23 cellular contexts compared by ENCODE assay signal in genomic region chr10:132356621-132357195, GRCh38.
"Had no signal": no experiment of that assay in that cellular context is flagged by ENCODE, and none has a peak within 500 bp of the region (broad histone marks: within the 10 kb centered on the region; RNA-seq: fewer than 3 reads in every experiment).

No MANE protein-coding gene starts in this region.

- H3K36me3 ChIP-seq: neural progenitor cell, neutrophil, pancreas, prostate gland, uterus had no signal

- ATAC-seq: left cardiac atrium; left lobe of liver; left ventricle myocardium superior; lower lobe of right lung; naive thymus-derived CD8-positive, alpha-beta T cell; pancreas; right cardiac atrium; stimulated activated effector memory CD8-positive, alpha-beta T cell treated with anti-CD3 and anti-CD28 coated beads, Interleukin-12 subunit alpha, Interleukin-12 subunit beta, amount 100 ng/mL, for 72 hours had no signal

- H3K9me3 ChIP-seq: lower lobe of right lung, neutrophil, pancreas, prostate gland, tibial nerve, uterus had no signal

- H3K27me3 ChIP-seq: neural progenitor cell, neutrophil, pancreas, tibial nerve, uterus had no signal

- H3K9ac ChIP-seq: neural progenitor cell had no signal

- DNase-seq: hippocampal formation; kidney glomerular epithelial cell; left cardiac atrium; left ventricle myocardium superior; lower lobe of right lung; mammary epithelial cell; mesenchymal stem cell; naive thymus-derived CD8-positive, alpha-beta T cell; occipital lobe; retina; right cardiac atrium; stimulated activated CD4-positive, alpha-beta T cell treated with anti-CD3 and anti-CD28 coated beads, Interleukin-12 subunit alpha, Interleukin-12 subunit beta, amount 100 ng/mL, for 4 hours; stimulated activated CD4-positive, alpha-beta T cell treated with anti-CD3 and anti-CD28 coated beads, Interleukin-4, amount 100 ng/mL, for 24 hours; stimulated activated naive CD4-positive, alpha-beta T cell; uterus had no signal

- H3K4me1 ChIP-seq: lower lobe of right lung, neural progenitor cell, pancreas, prostate gland, uterus had no signal

- H2AFZ ChIP-seq: neural progenitor cell had no signal

- H3K4me2 ChIP-seq: neural progenitor cell, smooth muscle cell had no signal

- H3K4me3 ChIP-seq: lower lobe of right lung, neural progenitor cell, pancreas, prostate gland, smooth muscle cell, tibial nerve, uterus had no signal

- H3K27ac ChIP-seq: lower lobe of right lung, neural progenitor cell, neutrophil, pancreas, prostate gland, tibial nerve, uterus had no signal
